Comparison of ENCODE assay signal across 17 cellular contexts in genomic region chr22:24443668-24444067, GRCh38. TPM values are rescaled to one million over a fixed set of nuclear protein-coding genes. Genes with fewer than 3 reads are reported as not detected.
DNase-seq lines count a peak whose midpoint lies in the region; ATAC-seq, FAIRE-seq and TF ChIP-seq lines count a peak whose summit lies in the region.
"Had no signal": no experiment of that assay in that cellular context is flagged by ENCODE, and none has a peak within 500 bp of the region (broad histone marks: within the 10 kb centered on the region; RNA-seq: fewer than 3 reads in every experiment).

No MANE protein-coding gene starts in this region.

- intact Hi-C loops in CD14-positive monocyte (cut with micrococcal nuclease), result no loop called here
- intact Hi-C loops in left lung (cut with DNase I), result no loop called here

- H3K27ac ChIP-seq in neutrophil (peak overlapping the region; percentile 54), left lung (no peak overlapping the region)
- H3K27ac ChIP-seq: PC-9 had no signal

- H3K27me3 ChIP-seq in neutrophil (no peaks in the 10 kb centered on the region), left lung (no peaks in the 10 kb centered on the region)

- H3K27me3 Mint-ChIP-seq in activated naive CD8-positive, alpha-beta T cell, result no peaks in the 10 kb centered on the region
- peaks cover 0 to 5% (median 0%) of the 10 kb centered on the region in 3 donors for H3K27me3 Mint-ChIP-seq in CD14-positive monocyte (ENCODE audit: low read depth in 3 of 3)
- H3K27me3 Mint-ChIP-seq: CD8-positive, alpha-beta memory T cell had no signal

- H3K36me3 Mint-ChIP-seq in activated naive CD8-positive, alpha-beta T cell, result peaks cover 8% of the 10 kb centered on the region
- H3K36me3 Mint-ChIP-seq in CD14-positive monocyte, result peaks cover 47 to 67% of the 10 kb centered on the region in 2 donors

- TF ChIP-seq CTCF in D721Med (IDR thresholded peaks at IDR 0.05; ENCODE audit: insufficient read depth, missing control alignments) (no peak), neutrophil (IDR thresholded peaks at IDR 0.05) (no peak), CD14-positive monocyte (IDR thresholded peaks at IDR 0.05) (no peak), GM20000 (IDR thresholded peaks at IDR 0.05; ENCODE audit: extremely low read depth, missing control alignments) (no peak), left lung (IDR thresholded peaks at IDR 0.05) (no peak)

- H3K4me3 ChIP-seq in neutrophil (ENCODE audit: low read depth in 1 of 2, low read length in 1 of 2) (no peak overlapping the region), left lung (no peak overlapping the region)
- H3K4me3 ChIP-seq: PC-9 had no signal

- H3K9me3 ChIP-seq in neutrophil (no peaks in the 10 kb centered on the region), left lung (no peaks in the 10 kb centered on the region)

- no peak for FAIRE-seq in D721Med (lab: Jason Lieb, UNC)
- FAIRE-seq: A204.1, HTR-8/SVneo had no signal

- H3K27ac Mint-ChIP-seq in activated naive CD8-positive, alpha-beta T cell, result peak overlapping the region; percentile 50
- H3K27ac Mint-ChIP-seq in CD14-positive monocyte, result peak overlapping the region in 3 of 7 donors; percentile 13 to 71 (median 23)

- ATAC-seq in left lung, result no peak

- DNase-seq in activated effector memory CD4-positive, alpha-beta T cell treated with anti-CD3 and anti-CD28 coated beads, Interleukin-2, amount 50 U/mL, for 16 hours, result peak; percentile 24
- DNase-seq in activated effector memory CD4-positive, alpha-beta T cell treated with Interleukin-2 at 50 U/mL for 16 hours, result no peak
- DNase-seq in D721Med (ENCODE audit: insufficient read length, low spot score), result peak; percentile 41
- no peak for DNase-seq in CD14-positive monocyte (ENCODE audit: low spot score)
- DNase-seq in GM20000 (ENCODE audit: low spot score), result no peak
- no peak for DNase-seq in left lung
- DNase-seq: CD8-positive, alpha-beta memory T cell; GOT3; NCI-H1436 treated with DMSO at 0.1 percent for 48 hours; NCI-H2081 treated with DMSO at 0.1 percent for 48 hours; NCI-H526; PC-9 had no signal

- H3K9me3 Mint-ChIP-seq in activated naive CD8-positive, alpha-beta T cell (ENCODE audit: low read depth), result no peaks in the 10 kb centered on the region
- no peaks in the 10 kb centered on the region for H3K9me3 Mint-ChIP-seq in CD14-positive monocyte
- H3K9me3 Mint-ChIP-seq: CD8-positive, alpha-beta memory T cell had no signal

- H3K4me1 ChIP-seq in neutrophil (ENCODE audit: control insufficient read depth in 1 of 2, insufficient read depth in 1 of 2, low read depth in 1 of 2, low read length in 1 of 2), result peaks cover 64 to 83% of the 10 kb centered on the region in 2 experiments
- peaks cover 0 to 43% of the 10 kb centered on the region in 2 donors for H3K4me1 ChIP-seq in left lung

- H3K36me3 ChIP-seq in neutrophil (peaks cover 56% of the 10 kb centered on the region), left lung (peaks cover 0 to 34% of the 10 kb centered on the region in 2 donors)

- no peak overlapping the region for H3K4me3 Mint-ChIP-seq in activated naive CD8-positive, alpha-beta T cell
- no peak overlapping the region for H3K4me3 Mint-ChIP-seq in CD14-positive monocyte
- H3K4me3 Mint-ChIP-seq: CD8-positive, alpha-beta memory T cell had no signal

- H3K4me1 Mint-ChIP-seq in activated naive CD8-positive, alpha-beta T cell (ENCODE audit: low read depth), result peaks cover 62% of the 10 kb centered on the region
- H3K4me1 Mint-ChIP-seq in CD14-positive monocyte, result peaks cover 63% of the 10 kb centered on the region

RNA-seq across cellular contexts. Expression of gene ADORA2A, which starts 16.3 kb away (rescaled TPM):
- polyA plus RNA-seq in CD14-positive monocyte, result 1 to 10 TPM; 5.8 to 6.5 TPM
- total RNA-seq in left lung, result 10 to 100 TPM; 11.5 to 16.8 TPM

RNA-seq across cellular contexts. Expression of gene UPB1, which starts 51.5 kb away (rescaled TPM):
- under 1 TPM in 1 of 2 donors, not detected in 1; 0.17 TPM for polyA plus RNA-seq in CD14-positive monocyte
- 1 to 10 TPM in 1 of 2 donors, under 1 TPM in 1; 0.50 to 2.2 TPM for total RNA-seq in left lung
- total RNA-seq: CD8-positive, alpha-beta memory T cell; Daoy had no signal

Comparison
In these comparisons a context has a peak if more than half of its experiments do, and no peak if none do; other contexts are left out.
1. DNase-seq: peak in activated effector memory CD4-positive, alpha-beta T cell treated with anti-CD3 and anti-CD28 coated beads, Interleukin-2, amount 50 U/mL, for 16 hours (single experiment) and D721Med (single experiment); none in activated effector memory CD4-positive, alpha-beta T cell treated with Interleukin-2 at 50 U/mL for 16 hours (single experiment), CD14-positive monocyte (single experiment), GM20000 (single experiment) and left lung (0 of 2).